Comparison of ENCODE assay signal across 7 cellular contexts in genomic region chr2:6780765-6781274, GRCh38.
A peak's percentile ranks its signal among the peaks of the same experiment; 100 is the strongest.
DNase-seq lines count a peak whose midpoint lies in the region; ATAC-seq and TF ChIP-seq lines count a peak whose summit lies in the region.

No MANE protein-coding gene starts in this region.

- peaks cover 9% of the 10 kb centered on the region for H3K4me1 Mint-ChIP-seq in activated naive CD4-positive, alpha-beta T cell treated with anti-CD3 and anti-CD28 coated beads for 36 hours (ENCODE audit: low read depth)

- H3K27me3 Mint-ChIP-seq in activated naive CD4-positive, alpha-beta T cell treated with anti-CD3 and anti-CD28 coated beads for 36 hours (ENCODE audit: low read depth) = no peaks in the 10 kb centered on the region

- no peaks in the 10 kb centered on the region for H3K36me3 Mint-ChIP-seq in activated naive CD4-positive, alpha-beta T cell treated with anti-CD3 and anti-CD28 coated beads for 36 hours (ENCODE audit: low read depth)

- H3K27me3 ChIP-seq in left lung = no peaks in the 10 kb centered on the region

- intact Hi-C loops in activated naive CD4-positive, alpha-beta T cell treated with anti-CD3 and anti-CD28 coated beads for 36 hours (cut with micrococcal nuclease) = loop anchor here (5.0 kb wide), 1 partner anchor 86 kb away; the partner anchor contains the start of gene CMPK2
- intact Hi-C loops in left lung (cut with DNase I) = no loop called here

- peaks cover 8 to 30% of the 10 kb centered on the region in 2 donors for H3K4me1 ChIP-seq in left lung

- no peak for TF ChIP-seq POLR2A in GM18505 (IDR thresholded peaks at IDR 0.05; ENCODE audit: borderline replicate concordance, extremely low read depth, insufficient read depth, insufficient read length)

- H3K36me3 ChIP-seq in left lung = no peaks in the 10 kb centered on the region

- no peak overlapping the region for H3K4me3 ChIP-seq in left lung

- H3K9me3 Mint-ChIP-seq in activated naive CD4-positive, alpha-beta T cell treated with anti-CD3 and anti-CD28 coated beads for 36 hours = no peaks in the 10 kb centered on the region

- no peak overlapping the region for H3K4me3 Mint-ChIP-seq in activated naive CD4-positive, alpha-beta T cell treated with anti-CD3 and anti-CD28 coated beads for 36 hours

- DNase-seq in NCI-H1105 treated with DMSO at 0.1 percent for 48 hours (lab: John Stamatoyannopoulos, UW) = peak; percentile 86
- DNase-seq in activated naive CD4-positive, alpha-beta T cell treated with anti-CD3 and anti-CD28 coated beads for 36 hours = peak; percentile 65
- peak in 1 of 2 donors; percentile 69 for DNase-seq in left lung
- DNase-seq in AG08395 (ENCODE audit: low spot score) = no peak

- ATAC-seq in GM18505 (IDR thresholded peaks at IDR 0.05; ENCODE audit: unreplicated experiment) (peak; percentile 87), GM21825 (IDR thresholded peaks at IDR 0.05; ENCODE audit: unreplicated experiment) (peak; percentile 86), left lung (peak; percentile 23), HG03039 (IDR thresholded peaks at IDR 0.05; ENCODE audit: unreplicated experiment) (no peak)

- peak overlapping the region in 1 of 2 donors; percentile 50 for H3K27ac ChIP-seq in left lung

- CTCF ChIA-PET in activated naive CD4-positive, alpha-beta T cell treated with anti-CD3 and anti-CD28 coated beads for 36 hours (lab: Charles Lee) = no interaction called here

- no peak for TF ChIP-seq CTCF in left lung (IDR thresholded peaks at IDR 0.05)

- H3K9me3 ChIP-seq in left lung = no peaks in the 10 kb centered on the region

- H3K27ac Mint-ChIP-seq in activated naive CD4-positive, alpha-beta T cell treated with anti-CD3 and anti-CD28 coated beads for 36 hours = no peak overlapping the region
